In the genomic region with DNA sequence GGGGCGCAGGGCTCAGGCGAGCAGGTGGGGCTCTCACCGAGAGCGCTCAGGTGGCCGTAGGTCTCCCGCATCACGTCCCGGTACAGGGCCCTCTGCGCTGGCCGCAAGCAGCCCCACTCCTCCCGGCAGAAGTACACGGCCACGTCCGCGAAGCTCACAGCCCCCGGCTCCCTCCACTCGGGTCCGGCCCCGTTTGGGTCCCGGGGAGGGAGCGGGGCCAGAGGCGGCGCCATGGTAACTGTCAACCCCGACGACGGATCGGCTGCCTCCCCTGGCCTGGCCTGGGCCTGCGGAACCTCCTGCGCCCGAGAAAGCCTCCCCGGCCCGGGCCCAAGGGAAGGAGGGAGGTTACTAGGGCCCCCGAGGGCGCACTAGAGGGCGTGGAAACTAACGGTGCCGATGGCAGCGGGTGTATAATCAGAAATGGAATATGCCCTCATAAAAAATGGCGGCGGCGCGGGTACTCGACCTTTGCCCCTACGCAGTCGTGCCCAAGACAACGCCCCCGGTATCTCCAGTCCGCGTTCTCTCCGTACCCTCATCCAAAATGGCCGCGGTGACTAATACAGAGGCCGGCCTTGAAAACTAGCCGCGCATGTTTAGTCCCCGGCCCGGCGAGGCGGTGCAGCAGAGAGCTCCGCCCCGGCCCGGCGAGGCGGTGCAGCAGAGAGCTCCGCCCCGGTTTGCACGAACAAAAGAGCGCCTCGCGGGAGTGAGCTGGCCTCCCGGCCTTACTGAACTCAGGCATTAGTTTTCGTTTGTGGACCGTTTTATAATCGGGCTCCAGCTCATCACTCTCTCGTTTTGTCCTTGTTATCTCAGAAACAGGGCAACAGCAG, we compare ENCODE assay signal across 1 cellular context.
TF ChIP-seq lines count a peak whose summit lies in the region.

Gene ZNF764, minus strand, starts transcription at position 425 of the 839 bp plus-strand sequence. Its CDS starts 192 bp downstream, at position 233.

TF ChIP-seq in HepG2, 621 proteins besides CTCF, POLR2A, EP300 and RAD21 (continued from another document and continues in another):
- 0 out of 2 replicates have a peak, but pooled peaks have one; percentile 61 for TF ChIP-seq ZNF318 (CRISPR knock-in tag; IDR thresholded peaks at IDR 0.05)
- TF ChIP-seq ZBTB38 (CRISPR knock-in tag; IDR thresholded peaks at IDR 0.05) = peak; percentile 63; the same call in 1 of the 2 replicates
- TF ChIP-seq ZFP41 (CRISPR knock-in tag; IDR thresholded peaks at IDR 0.05; ENCODE audit: borderline replicate concordance) = no peak; the same call in 1 of the 2 replicates
- TF ChIP-seq ONECUT2 (CRISPR knock-in tag; IDR thresholded peaks at IDR 0.05) = no peak
- peak; percentile 65 for TF ChIP-seq FOSL1 (CRISPR knock-in tag; IDR thresholded peaks at IDR 0.05; ENCODE audit: borderline replicate concordance)
- no peak for TF ChIP-seq MBNL3 (CRISPR knock-in tag; conservative IDR thresholded peaks at IDR 0.05)
- TF ChIP-seq, protein P1, sequence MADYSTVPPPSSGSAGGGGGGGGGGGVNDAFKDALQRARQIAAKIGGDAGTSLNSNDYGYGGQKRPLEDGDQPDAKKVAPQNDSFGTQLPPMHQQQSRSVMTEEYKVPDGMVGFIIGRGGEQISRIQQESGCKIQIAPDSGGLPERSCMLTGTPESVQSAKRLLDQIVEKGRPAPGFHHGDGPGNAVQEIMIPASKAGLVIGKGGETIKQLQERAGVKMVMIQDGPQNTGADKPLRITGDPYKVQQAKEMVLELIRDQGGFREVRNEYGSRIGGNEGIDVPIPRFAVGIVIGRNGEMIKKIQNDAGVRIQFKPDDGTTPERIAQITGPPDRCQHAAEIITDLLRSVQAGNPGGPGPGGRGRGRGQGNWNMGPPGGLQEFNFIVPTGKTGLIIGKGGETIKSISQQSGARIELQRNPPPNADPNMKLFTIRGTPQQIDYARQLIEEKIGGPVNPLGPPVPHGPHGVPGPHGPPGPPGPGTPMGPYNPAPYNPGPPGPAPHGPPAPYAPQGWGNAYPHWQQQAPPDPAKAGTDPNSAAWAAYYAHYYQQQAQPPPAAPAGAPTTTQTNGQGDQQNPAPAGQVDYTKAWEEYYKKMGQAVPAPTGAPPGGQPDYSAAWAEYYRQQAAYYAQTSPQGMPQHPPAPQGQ (CRISPR knock-in tag; IDR thresholded peaks at IDR 0.05; ENCODE audit: borderline replicate concordance) = no peak
- peak in 1 of 2 experiments; percentile 72; a peak in 1 of 4 replicates for TF ChIP-seq ATF4 (CRISPR knock-in tag; IDR thresholded peaks at IDR 0.05)
- TF ChIP-seq NFYB (CRISPR knock-in tag; IDR thresholded peaks at IDR 0.05) = peak; percentile 45
- TF ChIP-seq FOXK2 (IDR thresholded peaks at IDR 0.05) = peak; percentile 72; the same call in 1 of the 2 replicates
- TF ChIP-seq CBX5 (CRISPR knock-in tag; IDR thresholded peaks at IDR 0.05; ENCODE audit: borderline replicate concordance) = 0 out of 2 replicates have a peak, but pooled peaks have one; percentile 8
- TF ChIP-seq ZFP36L1 (CRISPR knock-in tag; IDR thresholded peaks at IDR 0.05) = peak; percentile 25
- peak; percentile 53; the same call in 1 of the 2 replicates for TF ChIP-seq RFX1 (IDR thresholded peaks at IDR 0.05)
- TF ChIP-seq ZNF382 (CRISPR knock-in tag; IDR thresholded peaks at IDR 0.05; ENCODE audit: borderline replicate concordance) = no peak
- peak; percentile 93 for TF ChIP-seq KDM5B (CRISPR knock-in tag; IDR thresholded peaks at IDR 0.05; ENCODE audit: borderline replicate concordance)
- no peak for TF ChIP-seq ZNF496 (CRISPR knock-in tag; IDR thresholded peaks at IDR 0.05; ENCODE audit: insufficient replicate concordance)
- peak; percentile 99 for TF ChIP-seq ZNF777 (CRISPR knock-in tag; IDR thresholded peaks at IDR 0.05)
- TF ChIP-seq TMF1 (CRISPR knock-in tag; IDR thresholded peaks at IDR 0.05; ENCODE audit: low read depth) = no peak; the same call in 1 of the 2 replicates
- TF ChIP-seq KLF9 (CRISPR knock-in tag; IDR thresholded peaks at IDR 0.05; ENCODE audit: low read depth) = no peak; the same call in 1 of the 2 replicates
- TF ChIP-seq DR1 (CRISPR knock-in tag; IDR thresholded peaks at IDR 0.05) = peak; percentile 93
- TF ChIP-seq, protein P2, sequence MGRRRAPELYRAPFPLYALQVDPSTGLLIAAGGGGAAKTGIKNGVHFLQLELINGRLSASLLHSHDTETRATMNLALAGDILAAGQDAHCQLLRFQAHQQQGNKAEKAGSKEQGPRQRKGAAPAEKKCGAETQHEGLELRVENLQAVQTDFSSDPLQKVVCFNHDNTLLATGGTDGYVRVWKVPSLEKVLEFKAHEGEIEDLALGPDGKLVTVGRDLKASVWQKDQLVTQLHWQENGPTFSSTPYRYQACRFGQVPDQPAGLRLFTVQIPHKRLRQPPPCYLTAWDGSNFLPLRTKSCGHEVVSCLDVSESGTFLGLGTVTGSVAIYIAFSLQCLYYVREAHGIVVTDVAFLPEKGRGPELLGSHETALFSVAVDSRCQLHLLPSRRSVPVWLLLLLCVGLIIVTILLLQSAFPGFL (CRISPR knock-in tag; IDR thresholded peaks at IDR 0.05) = 0 out of 2 replicates have a peak, but pooled peaks have one; percentile 45
- TF ChIP-seq SP4 (CRISPR knock-in tag; IDR thresholded peaks at IDR 0.05) = peak; percentile 95
- 0 out of 2 replicates have a peak, but pooled peaks have one; percentile 62 for TF ChIP-seq PPARG (CRISPR knock-in tag; conservative IDR thresholded peaks at IDR 0.05)
- TF ChIP-seq, protein P3, sequence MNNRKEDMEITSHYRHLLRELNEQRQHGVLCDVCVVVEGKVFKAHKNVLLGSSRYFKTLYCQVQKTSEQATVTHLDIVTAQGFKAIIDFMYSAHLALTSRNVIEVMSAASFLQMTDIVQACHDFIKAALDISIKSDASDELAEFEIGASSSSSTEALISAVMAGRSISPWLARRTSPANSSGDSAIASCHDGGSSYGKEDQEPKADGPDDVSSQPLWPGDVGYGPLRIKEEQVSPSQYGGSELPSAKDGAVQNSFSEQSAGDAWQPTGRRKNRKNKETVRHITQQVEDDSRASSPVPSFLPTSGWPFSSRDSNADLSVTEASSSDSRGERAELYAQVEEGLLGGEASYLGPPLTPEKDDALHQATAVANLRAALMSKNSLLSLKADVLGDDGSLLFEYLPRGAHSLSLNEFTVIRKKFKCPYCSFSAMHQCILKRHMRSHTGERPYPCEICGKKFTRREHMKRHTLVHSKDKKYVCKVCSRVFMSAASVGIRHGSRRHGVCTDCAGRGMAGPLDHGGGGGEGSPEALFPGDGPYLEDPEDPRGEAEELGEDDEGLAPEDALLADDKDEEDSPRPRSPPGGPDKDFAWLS (CRISPR knock-in tag; IDR thresholded peaks at IDR 0.05; ENCODE audit: borderline replicate concordance) = peak; percentile 78; the same call in 1 of the 2 replicates
- TF ChIP-seq ZNF549 (CRISPR knock-in tag; IDR thresholded peaks at IDR 0.05) = no peak
- TF ChIP-seq, protein P4, sequence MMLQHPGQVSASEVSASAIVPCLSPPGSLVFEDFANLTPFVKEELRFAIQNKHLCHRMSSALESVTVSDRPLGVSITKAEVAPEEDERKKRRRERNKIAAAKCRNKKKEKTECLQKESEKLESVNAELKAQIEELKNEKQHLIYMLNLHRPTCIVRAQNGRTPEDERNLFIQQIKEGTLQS (CRISPR knock-in tag; IDR thresholded peaks at IDR 0.05) = 0 out of 2 replicates have a peak, but pooled peaks have one; percentile 32
- TF ChIP-seq MBD4 (IDR thresholded peaks at IDR 0.05; ENCODE audit: borderline replicate concordance, low read length) = no peak
- TF ChIP-seq ZFP1 (CRISPR knock-in tag; IDR thresholded peaks at IDR 0.05) = no peak; the same call in 1 of the 2 replicates
- peak; percentile 75 for TF ChIP-seq ZNF280B (CRISPR knock-in tag; IDR thresholded peaks at IDR 0.05; ENCODE audit: borderline replicate concordance)
- TF ChIP-seq LCORL (IDR thresholded peaks at IDR 0.05) = no peak
- peak; percentile 82 for TF ChIP-seq LCORL (CRISPR knock-in tag; IDR thresholded peaks at IDR 0.05)
- TF ChIP-seq, protein P5, sequence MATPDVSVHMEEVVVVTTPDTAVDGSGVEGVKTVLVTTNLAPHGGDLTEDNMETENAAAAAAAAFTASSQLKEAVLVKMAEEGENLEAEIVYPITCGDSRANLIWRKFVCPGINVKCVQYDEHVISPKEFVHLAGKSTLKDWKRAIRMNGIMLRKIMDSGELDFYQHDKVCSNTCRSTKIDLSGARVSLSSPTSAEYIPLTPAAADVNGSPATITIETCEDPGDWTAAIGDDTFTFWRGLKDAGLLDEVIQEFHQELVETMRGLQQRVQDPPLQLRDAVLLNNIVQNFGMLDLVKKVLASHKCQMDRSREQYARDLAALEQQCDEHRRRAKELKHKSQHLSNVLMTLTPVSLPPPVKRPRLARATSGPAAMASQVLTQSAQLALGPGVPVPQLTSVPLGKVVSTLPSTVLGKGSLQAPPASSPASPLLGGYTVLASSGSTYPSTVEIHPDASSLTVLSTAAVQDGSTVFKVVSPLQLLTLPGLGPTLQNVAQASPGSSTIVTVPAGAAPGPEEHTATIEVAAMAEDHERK (CRISPR knock-in tag; IDR thresholded peaks at IDR 0.05; ENCODE audit: low read depth) = peak; percentile 97
- TF ChIP-seq TRAFD1 (CRISPR knock-in tag; IDR thresholded peaks at IDR 0.05; ENCODE audit: borderline replicate concordance) = peak; percentile 96
- peak; percentile 71; the same call in 1 of the 2 replicates for TF ChIP-seq ZNF83 (CRISPR knock-in tag; IDR thresholded peaks at IDR 0.05; ENCODE audit: borderline replicate concordance)
